32 cellular contexts compared by ENCODE assay signal in the genomic region with DNA sequence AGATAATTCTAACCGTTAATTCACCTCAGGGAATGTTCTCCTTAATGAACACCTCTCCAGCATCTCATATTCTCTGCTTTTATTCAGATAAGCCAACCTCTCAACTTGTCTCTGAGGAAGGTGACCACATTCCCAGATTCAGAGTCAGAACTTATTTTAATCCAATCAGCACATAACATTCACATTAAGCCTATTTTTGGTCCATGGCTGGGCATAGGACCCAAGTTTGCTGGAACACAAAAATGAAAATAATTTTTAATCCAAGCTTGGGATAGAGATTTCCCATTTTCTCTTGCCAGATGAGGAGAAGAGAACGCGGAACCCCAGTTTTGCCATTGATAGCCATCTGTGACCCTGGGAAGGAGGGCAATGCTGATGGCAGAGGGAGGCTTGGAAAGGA.
"Had no signal": no experiment of that assay in that cellular context is flagged by ENCODE, and none has a peak within 500 bp of the region (broad histone marks: within the 10 kb centered on the region; RNA-seq: fewer than 3 reads in every experiment).

No MANE protein-coding gene starts in this region.

- H3K4me1 ChIP-seq: body of pancreas, breast epithelium had no signal

- ATAC-seq: activated CD8-positive, alpha-beta memory T cell treated with anti-CD3 and anti-CD28 coated beads, Interleukin-2, amount 10 ng/mL, durations not matched to agents 7 days and 5 days; activated CD8-positive, alpha-beta T cell treated with anti-CD3 and anti-CD28 coated beads, Interleukin-2, amount 10 ng/mL, durations not matched to agents 7 days and 5 days; activated naive CD8-positive, alpha-beta T cell treated with anti-CD3 and anti-CD28 coated beads, Interleukin-2, amount 50 U/mL, for 24 hours; body of pancreas had no signal

- H3K4me3 ChIP-seq: body of pancreas, breast epithelium had no signal

- H3K4me1 Mint-ChIP-seq: activated B cell treated with CpG ODN at 0.5 μM for 24 hours; activated CD4-positive, alpha-beta memory T cell treated with anti-CD3 and anti-CD28 coated beads, Interleukin-2, amount 10 ng/mL, durations not matched to agents 7 days and 5 days; activated CD4-positive, alpha-beta T cell treated with anti-CD3 and anti-CD28 coated beads, Interleukin-2, amount 10 ng/mL, durations not matched to agents 7 days and 5 days; activated CD8-positive, alpha-beta memory T cell treated with anti-CD3 and anti-CD28 coated beads, Interleukin-2, amount 10 ng/mL, durations not matched to agents 7 days and 5 days; activated naive CD4-positive, alpha-beta T cell treated with anti-CD3 and anti-CD28 coated beads, Interleukin-2, amount 10 ng/mL, durations not matched to agents 7 days and 5 days; activated naive CD4-positive, alpha-beta T cell treated with anti-CD3 and anti-CD28 coated beads, Interleukin-2, amount 50 U/mL, for 24 hours; activated naive CD8-positive, alpha-beta T cell treated with anti-CD3 and anti-CD28 coated beads, Interleukin-2, amount 10 ng/mL, durations not matched to agents 7 days and 5 days; activated naive CD8-positive, alpha-beta T cell treated with anti-CD3 and anti-CD28 coated beads, Interleukin-2, amount 50 U/mL, for 24 hours had no signal

- H3K27ac ChIP-seq: body of pancreas, brain microvascular endothelial cell, breast epithelium, VCaP had no signal

- DNase-seq: activated B cell treated with CpG ODN at 0.5 μM for 24 hours; activated CD4-positive, alpha-beta memory T cell treated with anti-CD3 and anti-CD28 coated beads, Interleukin-2, amount 10 ng/mL, durations not matched to agents 7 days and 5 days; activated CD4-positive, alpha-beta T cell treated with anti-CD3 and anti-CD28 coated beads for 48 hours; activated CD4-positive, alpha-beta T cell treated with anti-CD3 and anti-CD28 coated beads, Interleukin-2, amount 10 ng/mL, durations not matched to agents 7 days and 5 days; activated CD4-positive, alpha-beta T cell treated with anti-CD3 and anti-CD28 coated beads, Interleukin-2, amount 50 U/mL, for 48 hours; activated CD4-positive, CD25-positive, alpha-beta regulatory T cell treated with anti-CD3 and anti-CD28 coated beads, Interleukin-2, amount 50 U/mL, for 72 hours; activated CD8-positive, alpha-beta memory T cell treated with anti-CD3 and anti-CD28 coated beads for 24 hours; activated CD8-positive, alpha-beta memory T cell treated with anti-CD3 and anti-CD28 coated beads, Interleukin-2, amount 10 ng/mL, durations not matched to agents 7 days and 5 days; activated CD8-positive, alpha-beta memory T cell treated with anti-CD3 and anti-CD28 coated beads, Interleukin-2, amount 50 U/mL, for 48 hours; activated CD8-positive, alpha-beta T cell treated with anti-CD3 and anti-CD28 coated beads, Interleukin-2, amount 10 ng/mL, durations not matched to agents 7 days and 5 days; activated effector memory CD4-positive, alpha-beta T cell treated with Interleukin-2 at 50 U/mL for 16 hours; activated gamma-delta T cell; activated naive CD4-positive, alpha-beta T cell treated with anti-CD3 and anti-CD28 coated beads, Interleukin-2, amount 10 ng/mL, durations not matched to agents 7 days and 5 days; activated naive CD4-positive, alpha-beta T cell treated with Interleukin-2 at 50 U/mL for 16 hours; activated naive CD8-positive, alpha-beta T cell treated with anti-CD3 and anti-CD28 coated beads, Interleukin-2, amount 10 ng/mL, durations not matched to agents 7 days and 5 days; activated naive CD8-positive, alpha-beta T cell treated with anti-CD3 and anti-CD28 coated beads, Interleukin-2, amount 50 U/mL, for 24 hours; activated T-cell treated with anti-CD3 and anti-CD28 coated beads, Interleukin-2, amount 50 U/mL, for 24 hours; activated T-cell treated with anti-CD3 and anti-CD28 coated beads, Interleukin-2, amount 50 U/mL, for 48 hours; body of pancreas; brain microvascular endothelial cell; central memory CD4-positive, alpha-beta T cell; SW 1271; T-helper 1 cell; T-helper 2 cell; T-helper 9 cell had no signal

- H3K36me3 Mint-ChIP-seq: activated CD8-positive, alpha-beta memory T cell treated with anti-CD3 and anti-CD28 coated beads, Interleukin-2, amount 10 ng/mL, durations not matched to agents 7 days and 5 days; activated naive CD4-positive, alpha-beta T cell treated with anti-CD3 and anti-CD28 coated beads, Interleukin-2, amount 10 ng/mL, durations not matched to agents 7 days and 5 days; activated naive CD4-positive, alpha-beta T cell treated with anti-CD3 and anti-CD28 coated beads, Interleukin-2, amount 50 U/mL, for 24 hours; activated naive CD8-positive, alpha-beta T cell; activated naive CD8-positive, alpha-beta T cell treated with anti-CD3 and anti-CD28 coated beads, Interleukin-2, amount 10 ng/mL, durations not matched to agents 7 days and 5 days had no signal

- H3K27ac Mint-ChIP-seq: activated B cell treated with CpG ODN at 0.5 μM for 24 hours; activated CD4-positive, alpha-beta memory T cell treated with anti-CD3 and anti-CD28 coated beads, Interleukin-2, amount 10 ng/mL, durations not matched to agents 7 days and 5 days; activated CD4-positive, alpha-beta T cell treated with anti-CD3 and anti-CD28 coated beads, Interleukin-2, amount 10 ng/mL, durations not matched to agents 7 days and 5 days; activated CD8-positive, alpha-beta memory T cell treated with anti-CD3 and anti-CD28 coated beads, Interleukin-2, amount 10 ng/mL, durations not matched to agents 7 days and 5 days; activated CD8-positive, alpha-beta T cell treated with anti-CD3 and anti-CD28 coated beads, Interleukin-2, amount 10 ng/mL, durations not matched to agents 7 days and 5 days; activated naive CD4-positive, alpha-beta T cell treated with anti-CD3 and anti-CD28 coated beads, Interleukin-2, amount 10 ng/mL, durations not matched to agents 7 days and 5 days; activated naive CD4-positive, alpha-beta T cell treated with anti-CD3 and anti-CD28 coated beads, Interleukin-2, amount 50 U/mL, for 24 hours; activated naive CD8-positive, alpha-beta T cell; activated naive CD8-positive, alpha-beta T cell treated with anti-CD3 and anti-CD28 coated beads, Interleukin-2, amount 10 ng/mL, durations not matched to agents 7 days and 5 days; activated naive CD8-positive, alpha-beta T cell treated with anti-CD3 and anti-CD28 coated beads, Interleukin-2, amount 50 U/mL, for 24 hours; activated T-cell treated with anti-CD3 and anti-CD28 coated beads, Interleukin-2, amount 50 U/mL, for 24 hours; activated T-helper 2 cell treated with anti-CD3 and anti-CD28 coated beads, Interferon-gamma antibody, Interleukin-2, Interleukin-4, amounts not matched to agents 10 μg/mL and 5 μg/mL and 100 μg/mL, durations not matched to agents 14 hours and 24 hours and 36 hours; T-helper 1 cell treated with Interleukin-12 subunit alpha and Interleukin-12 subunit beta and Interleukin-4 antibody, amounts not matched to agents 30 μg/mL and 1 μg/mL, for 36 hours; T-helper 2 cell treated with Interferon-gamma antibody and Interleukin-4, amounts not matched to agents 5 μg/mL and 100 μg/mL, for 36 hours had no signal

- H3K27me3 Mint-ChIP-seq: activated B cell treated with CpG ODN at 0.5 μM for 24 hours; activated CD4-positive, alpha-beta memory T cell treated with anti-CD3 and anti-CD28 coated beads, Interleukin-2, amount 10 ng/mL, durations not matched to agents 7 days and 5 days; activated CD4-positive, alpha-beta T cell treated with anti-CD3 and anti-CD28 coated beads, Interleukin-2, amount 10 ng/mL, durations not matched to agents 7 days and 5 days; activated CD8-positive, alpha-beta memory T cell treated with anti-CD3 and anti-CD28 coated beads, Interleukin-2, amount 10 ng/mL, durations not matched to agents 7 days and 5 days; activated naive CD4-positive, alpha-beta T cell treated with anti-CD3 and anti-CD28 coated beads, Interleukin-2, amount 10 ng/mL, durations not matched to agents 7 days and 5 days; activated naive CD8-positive, alpha-beta T cell treated with anti-CD3 and anti-CD28 coated beads, Interleukin-2, amount 10 ng/mL, durations not matched to agents 7 days and 5 days; activated naive CD8-positive, alpha-beta T cell treated with anti-CD3 and anti-CD28 coated beads, Interleukin-2, amount 50 U/mL, for 24 hours had no signal

- H3K9me3 ChIP-seq: body of pancreas, breast epithelium had no signal

- H3K9me3 Mint-ChIP-seq: activated B cell treated with CpG ODN at 0.5 μM for 24 hours; activated CD4-positive, alpha-beta memory T cell treated with anti-CD3 and anti-CD28 coated beads, Interleukin-2, amount 10 ng/mL, durations not matched to agents 7 days and 5 days; activated CD4-positive, alpha-beta T cell treated with anti-CD3 and anti-CD28 coated beads, Interleukin-2, amount 10 ng/mL, durations not matched to agents 7 days and 5 days; activated naive CD4-positive, alpha-beta T cell treated with anti-CD3 and anti-CD28 coated beads, Interleukin-2, amount 10 ng/mL, durations not matched to agents 7 days and 5 days; activated naive CD4-positive, alpha-beta T cell treated with anti-CD3 and anti-CD28 coated beads, Interleukin-2, amount 50 U/mL, for 24 hours; activated naive CD8-positive, alpha-beta T cell treated with anti-CD3 and anti-CD28 coated beads, Interleukin-2, amount 10 ng/mL, durations not matched to agents 7 days and 5 days; activated naive CD8-positive, alpha-beta T cell treated with anti-CD3 and anti-CD28 coated beads, Interleukin-2, amount 50 U/mL, for 24 hours; activated T-cell treated with anti-CD3 and anti-CD28 coated beads, Interleukin-2, amount 50 U/mL, for 24 hours; activated T-helper 2 cell treated with anti-CD3 and anti-CD28 coated beads, Interferon-gamma antibody, Interleukin-2, Interleukin-4, amounts not matched to agents 10 μg/mL and 5 μg/mL and 100 μg/mL, durations not matched to agents 14 hours and 24 hours and 36 hours; T-helper 1 cell treated with Interleukin-12 subunit alpha and Interleukin-12 subunit beta and Interleukin-4 antibody, amounts not matched to agents 30 μg/mL and 1 μg/mL, for 36 hours had no signal

- H3K4me3 Mint-ChIP-seq: activated B cell treated with CpG ODN at 0.5 μM for 24 hours; activated CD4-positive, alpha-beta memory T cell treated with anti-CD3 and anti-CD28 coated beads, Interleukin-2, amount 10 ng/mL, durations not matched to agents 7 days and 5 days; activated CD4-positive, alpha-beta T cell treated with anti-CD3 and anti-CD28 coated beads, Interleukin-2, amount 10 ng/mL, durations not matched to agents 7 days and 5 days; activated CD8-positive, alpha-beta memory T cell treated with anti-CD3 and anti-CD28 coated beads, Interleukin-2, amount 10 ng/mL, durations not matched to agents 7 days and 5 days; activated CD8-positive, alpha-beta T cell treated with anti-CD3 and anti-CD28 coated beads, Interleukin-2, amount 10 ng/mL, durations not matched to agents 7 days and 5 days; activated naive CD4-positive, alpha-beta T cell treated with anti-CD3 and anti-CD28 coated beads, Interleukin-2, amount 10 ng/mL, durations not matched to agents 7 days and 5 days; activated naive CD4-positive, alpha-beta T cell treated with anti-CD3 and anti-CD28 coated beads, Interleukin-2, amount 50 U/mL, for 24 hours; activated naive CD8-positive, alpha-beta T cell; activated naive CD8-positive, alpha-beta T cell treated with anti-CD3 and anti-CD28 coated beads, Interleukin-2, amount 10 ng/mL, durations not matched to agents 7 days and 5 days; activated naive CD8-positive, alpha-beta T cell treated with anti-CD3 and anti-CD28 coated beads, Interleukin-2, amount 50 U/mL, for 24 hours; activated T-cell treated with anti-CD3 and anti-CD28 coated beads, Interleukin-2, amount 50 U/mL, for 24 hours; T-helper 1 cell treated with Interleukin-12 subunit alpha and Interleukin-12 subunit beta and Interleukin-4 antibody, amounts not matched to agents 30 μg/mL and 1 μg/mL, for 36 hours; T-helper 2 cell treated with Interferon-gamma antibody and Interleukin-4, amounts not matched to agents 5 μg/mL and 100 μg/mL, for 36 hours had no signal

- H3K36me3 ChIP-seq: brain microvascular endothelial cell, breast epithelium had no signal

- H3K27me3 ChIP-seq: body of pancreas, brain microvascular endothelial cell, breast epithelium had no signal
